In genomic region chr15:68617777-68618176, GRCh38 we compare ENCODE assay signal across 23 cellular contexts.
"Had no signal": no experiment of that assay in that cellular context is flagged by ENCODE, and none has a peak within 500 bp of the region (broad histone marks: within the 10 kb centered on the region; RNA-seq: fewer than 3 reads in every experiment).

No MANE protein-coding gene starts in this region.

- H3K4me1 Mint-ChIP-seq: activated T-helper 17 cell treated with anti-CD3 and anti-CD28 coated beads, Interleukin-2, amount 50 U/mL, for 72 hours; central memory CD8-positive, alpha-beta T cell; natural killer cell had no signal

- H3K27ac Mint-ChIP-seq: activated B cell treated with CpG ODN at 0.5 μM for 24 hours; activated CD8-positive, alpha-beta T cell treated with anti-CD3 and anti-CD28 coated beads for 36 hours; activated T-helper 17 cell treated with anti-CD3 and anti-CD28 coated beads, Interleukin-2, amount 50 U/mL, for 72 hours; natural killer cell; T-helper 2 cell treated with Interferon-gamma antibody and Interleukin-4, amounts not matched to agents 5 μg/mL and 100 μg/mL, for 36 hours had no signal

- H3K4me3 Mint-ChIP-seq: activated B cell treated with CpG ODN at 0.5 μM for 24 hours; activated CD8-positive, alpha-beta T cell treated with anti-CD3 and anti-CD28 coated beads for 36 hours; activated T-cell treated with anti-CD3 and anti-CD28 coated beads, Interleukin-2, amount 50 U/mL, for 4 hours; activated T-helper 17 cell treated with anti-CD3 and anti-CD28 coated beads, Interleukin-2, amount 50 U/mL, for 72 hours; central memory CD8-positive, alpha-beta T cell; natural killer cell; T-helper 2 cell treated with Interferon-gamma antibody and Interleukin-4, amounts not matched to agents 5 μg/mL and 100 μg/mL, for 36 hours had no signal

- ATAC-seq: activated CD8-positive, alpha-beta T cell treated with anti-CD3 and anti-CD28 coated beads for 36 hours; activated T-cell treated with anti-CD3 and anti-CD28 coated beads, Interleukin-2, amount 50 U/mL, for 4 hours; activated T-helper 17 cell treated with anti-CD3 and anti-CD28 coated beads, Interleukin-2, amount 50 U/mL, for 72 hours; esophagus mucosa; heart right ventricle; natural killer cell; stimulated activated naive CD8-positive, alpha-beta T cell treated with anti-CD3 and anti-CD28 coated beads, Interleukin-15, Interleukin-2, amounts not matched to agents 100 U/mL and 50 U/mL, for 24 hours; upper lobe of right lung had no signal

- H3K27ac ChIP-seq: neutrophil, right lobe of liver, thyroid gland, upper lobe of right lung had no signal

- H3K4me3 ChIP-seq: breast epithelium, heart right ventricle, lung, right lobe of liver, thyroid gland, upper lobe of right lung had no signal

- DNase-seq: activated B cell treated with CpG ODN at 0.5 μM for 24 hours; activated CD4-positive, alpha-beta T cell treated with anti-CD3 and anti-CD28 coated beads, Interleukin-2, amount 50 U/mL, for 1 hour; activated CD8-positive, alpha-beta T cell treated with anti-CD3 and anti-CD28 coated beads for 36 hours; activated gamma-delta T cell treated with Interleukin-2 at 50 U/mL for 16 hours; activated naive CD4-positive, alpha-beta T cell treated with anti-CD3 and anti-CD28 coated beads, Interleukin-2, amount 50 U/mL, for 16 hours; activated T-cell treated with anti-CD3 and anti-CD28 coated beads, Interleukin-2, amount 50 U/mL, for 4 hours; amniotic stem cell; cortex of kidney; heart right ventricle; natural killer cell; right lobe of liver; stimulated activated CD4-positive, alpha-beta T cell treated with anti-CD3 and anti-CD28 coated beads, Interleukin-4, amount 100 ng/mL, for 1 hour; stimulated activated naive CD8-positive, alpha-beta T cell treated with anti-CD3 and anti-CD28 coated beads, Interleukin-15, Interleukin-2, amounts not matched to agents 100 U/mL and 50 U/mL, for 24 hours; T-helper 1 cell; thyroid gland; upper lobe of right lung had no signal

- H3K9me3 ChIP-seq: breast epithelium, heart right ventricle, neutrophil, right lobe of liver, thyroid gland, upper lobe of right lung had no signal

- H3K36me3 ChIP-seq: breast epithelium, heart right ventricle, neutrophil, right lobe of liver, thyroid gland, upper lobe of right lung had no signal

- H3K9me3 Mint-ChIP-seq: activated B cell treated with CpG ODN at 0.5 μM for 24 hours; activated CD8-positive, alpha-beta T cell treated with anti-CD3 and anti-CD28 coated beads for 36 hours; activated T-cell treated with anti-CD3 and anti-CD28 coated beads, Interleukin-2, amount 50 U/mL, for 4 hours; activated T-helper 17 cell treated with anti-CD3 and anti-CD28 coated beads, Interleukin-2, amount 50 U/mL, for 72 hours; central memory CD8-positive, alpha-beta T cell; natural killer cell; T-helper 2 cell treated with Interferon-gamma antibody and Interleukin-4, amounts not matched to agents 5 μg/mL and 100 μg/mL, for 36 hours had no signal

- H3K27me3 Mint-ChIP-seq: activated B cell treated with CpG ODN at 0.5 μM for 24 hours had no signal

- H3K36me3 Mint-ChIP-seq: natural killer cell had no signal
